In genomic region chr16:11379420-11379819, GRCh38 we compare ENCODE assay signal across 8 cellular contexts. TPM values are rescaled to one million over a fixed set of nuclear protein-coding genes. Genes with fewer than 3 reads are reported as not detected.
A peak's percentile ranks its signal among the peaks of the same experiment; 100 is the strongest.
DNase-seq lines count a peak whose midpoint lies in the region; ATAC-seq and TF ChIP-seq lines count a peak whose summit lies in the region.

No MANE protein-coding gene starts in this region.

- no peaks in the 10 kb centered on the region for H3K9me3 ChIP-seq in endodermal cell (ENCODE audit: control insufficient read depth, low read length)

- no peaks in the 10 kb centered on the region for H3K9me3 Mint-ChIP-seq in endodermal cell

- no peak overlapping the region for H3K4me3 Mint-ChIP-seq in endodermal cell

- no peak overlapping the region for H3K9ac ChIP-seq in endodermal cell (ENCODE audit: extremely low read depth, low read length, poor library complexity, severe bottlenecking)

- no peak overlapping the region for H3K4me3 ChIP-seq in fibroblast of the aortic adventitia (ENCODE audit: low read depth, low read length)
- H3K4me3 ChIP-seq in endodermal cell (ENCODE audit: low read length) = no peak overlapping the region

- peak; percentile 80 for ATAC-seq in GM21423 (IDR thresholded peaks at IDR 0.05; ENCODE audit: unreplicated experiment)
- ATAC-seq in GM21381 (IDR thresholded peaks at IDR 0.05; ENCODE audit: unreplicated experiment) = no peak

- 92 to 96% methylated on average over 4 to 6 of the region's 7 CpGs for WGBS in endodermal cell (ENCODE audit: insufficient coverage in 1 of 2, insufficient read length in 1 of 2), 2 experiments

- DNase-seq in ELR (ENCODE audit: low read depth) = peak; percentile 38
- DNase-seq in OCI-M1 (lab: John Stamatoyannopoulos, UW) = peak; percentile 20
- peak; percentile 42 for DNase-seq in fibroblast of the aortic adventitia (ENCODE audit: low read depth)
- no peak for DNase-seq in GM03348 (ENCODE audit: low spot score)
- DNase-seq in NK-92 (lab: John Stamatoyannopoulos, UW; ENCODE audit: unreplicated experiment) = no peak
- DNase-seq in endodermal cell = no peak

- no peaks in the 10 kb centered on the region for H3K27me3 Mint-ChIP-seq in endodermal cell (ENCODE audit: insufficient read depth)

- no peaks in the 10 kb centered on the region for H3K36me3 Mint-ChIP-seq in endodermal cell (ENCODE audit: low read depth)

- H3K4me1 Mint-ChIP-seq in endodermal cell = no peaks in the 10 kb centered on the region

- TF ChIP-seq CTCF in fibroblast of the aortic adventitia (IDR thresholded peaks at IDR 0.05; ENCODE audit: insufficient read depth, low read length) (no peak), endodermal cell (conservative IDR thresholded peaks at IDR 0.05) (no peak)

- H3K27me3 ChIP-seq in endodermal cell (ENCODE audit: control insufficient read depth, insufficient read depth, low read length, poor library complexity, severe bottlenecking) = no peaks in the 10 kb centered on the region

- H3K4me1 ChIP-seq in endodermal cell (ENCODE audit: control insufficient read depth, insufficient read depth, low read length) = no peaks in the 10 kb centered on the region

- H3K36me3 ChIP-seq in endodermal cell (ENCODE audit: control insufficient read depth, insufficient read depth, low read length) = no peaks in the 10 kb centered on the region

- H3K27ac ChIP-seq in endodermal cell (ENCODE audit: low read depth, low read length) = no peak overlapping the region

- no peak overlapping the region for H3K27ac Mint-ChIP-seq in endodermal cell

RNA-seq across cellular contexts. Expression of gene RMI2, which starts 34.2 kb away (rescaled TPM):
- total RNA-seq in fibroblast of the aortic adventitia (ENCODE audit: low replicate concordance) (3.0 and 24.4 TPM in 2 replicates), endodermal cell (10 to 100 TPM; 55.2 to 62.3 TPM)
- 48.6 TPM for polyA plus RNA-seq in endodermal cell (2013, experiment 1 of 2)
- 43.6 TPM for polyA plus RNA-seq in endodermal cell (2013, experiment 2 of 2)

Comparison
In these comparisons a context has a peak if more than half of its experiments do, and no peak if none do; other contexts are left out.
1. DNase-seq: peak in ELR (single experiment), OCI-M1 (single experiment) and fibroblast of the aortic adventitia (single experiment); none in GM03348 (single experiment), NK-92 (single experiment) and endodermal cell (single experiment).